ENCODE assay signal across 2 cellular contexts in the genomic region with DNA sequence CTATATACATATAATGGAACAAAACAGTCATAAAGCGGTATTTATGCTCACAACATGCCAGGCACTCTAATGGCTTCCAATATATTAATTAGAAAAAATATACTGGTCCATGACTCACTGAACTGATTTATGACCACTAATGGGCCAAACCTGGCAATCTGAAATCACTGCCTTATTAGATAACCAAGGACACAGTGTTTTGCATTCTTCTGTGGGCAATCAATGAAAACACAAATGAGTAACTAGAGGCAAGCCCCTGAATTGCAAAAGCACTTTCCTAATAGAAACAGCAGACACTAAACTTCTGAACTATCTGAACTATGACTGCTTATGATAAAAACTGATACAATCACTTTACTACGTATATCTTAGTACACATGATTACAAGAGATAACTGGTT.
A peak's percentile ranks its signal among the peaks of the same experiment; 100 is the strongest.
TF ChIP-seq lines count a peak whose summit lies in the region.

No MANE protein-coding gene starts in this region.

TF ChIP-seq in IMR-90, 13 proteins besides CTCF, POLR2A, EP300 and RAD21:
- TF ChIP-seq, protein P1, sequence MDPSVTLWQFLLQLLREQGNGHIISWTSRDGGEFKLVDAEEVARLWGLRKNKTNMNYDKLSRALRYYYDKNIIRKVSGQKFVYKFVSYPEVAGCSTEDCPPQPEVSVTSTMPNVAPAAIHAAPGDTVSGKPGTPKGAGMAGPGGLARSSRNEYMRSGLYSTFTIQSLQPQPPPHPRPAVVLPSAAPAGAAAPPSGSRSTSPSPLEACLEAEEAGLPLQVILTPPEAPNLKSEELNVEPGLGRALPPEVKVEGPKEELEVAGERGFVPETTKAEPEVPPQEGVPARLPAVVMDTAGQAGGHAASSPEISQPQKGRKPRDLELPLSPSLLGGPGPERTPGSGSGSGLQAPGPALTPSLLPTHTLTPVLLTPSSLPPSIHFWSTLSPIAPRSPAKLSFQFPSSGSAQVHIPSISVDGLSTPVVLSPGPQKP (IDR thresholded peaks at IDR 0.05; ENCODE audit: borderline replicate concordance, low read depth, low read length), result no peak
- TF ChIP-seq SMC3 (IDR thresholded peaks at IDR 0.05; ENCODE audit: low read depth, low read length) (no peak), CHD1 (IDR thresholded peaks at IDR 0.05; ENCODE audit: low read depth, low read length) (no peak), FOS (IDR thresholded peaks at IDR 0.05; ENCODE audit: low read depth, low read length) (peak; percentile 34; the same call in 1 of the 2 replicates), MAZ (IDR thresholded peaks at IDR 0.05; ENCODE audit: borderline replicate concordance, low read depth, low read length) (no peak), CEBPB (IDR thresholded peaks at IDR 0.05; ENCODE audit: low read depth, low read length) (peak; percentile 73), BHLHE40 (IDR thresholded peaks at IDR 0.05; ENCODE audit: low read depth, low read length) (no peak), MAFK (IDR thresholded peaks at IDR 0.05; ENCODE audit: low read depth, low read length) (no peak), RFX5 (IDR thresholded peaks at IDR 0.05; ENCODE audit: low read depth, low read length) (no peak), NFE2L2 (IDR thresholded peaks at IDR 0.05; ENCODE audit: low read depth, low read length) (no peak), RCOR1 (IDR thresholded peaks at IDR 0.05; ENCODE audit: insufficient replicate concordance, low read length) (no peak), MXI1 (IDR thresholded peaks at IDR 0.05; ENCODE audit: borderline replicate concordance, low read depth, low read length) (no peak)
- TF ChIP-seq, protein P2, sequence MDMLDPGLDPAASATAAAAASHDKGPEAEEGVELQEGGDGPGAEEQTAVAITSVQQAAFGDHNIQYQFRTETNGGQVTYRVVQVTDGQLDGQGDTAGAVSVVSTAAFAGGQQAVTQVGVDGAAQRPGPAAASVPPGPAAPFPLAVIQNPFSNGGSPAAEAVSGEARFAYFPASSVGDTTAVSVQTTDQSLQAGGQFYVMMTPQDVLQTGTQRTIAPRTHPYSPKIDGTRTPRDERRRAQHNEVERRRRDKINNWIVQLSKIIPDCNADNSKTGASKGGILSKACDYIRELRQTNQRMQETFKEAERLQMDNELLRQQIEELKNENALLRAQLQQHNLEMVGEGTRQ (IDR thresholded peaks at IDR 0.05; ENCODE audit: low read depth, low read length), result no peak

TF ChIP-seq in GM12878, 131 proteins besides CTCF, POLR2A, EP300 and RAD21:
- TF ChIP-seq MTA2 (IDR thresholded peaks at IDR 0.05; ENCODE audit: low read depth) (peak; percentile 60), BMI1 (IDR thresholded peaks at IDR 0.05; ENCODE audit: borderline replicate concordance) (no peak)
